In the genomic region with DNA sequence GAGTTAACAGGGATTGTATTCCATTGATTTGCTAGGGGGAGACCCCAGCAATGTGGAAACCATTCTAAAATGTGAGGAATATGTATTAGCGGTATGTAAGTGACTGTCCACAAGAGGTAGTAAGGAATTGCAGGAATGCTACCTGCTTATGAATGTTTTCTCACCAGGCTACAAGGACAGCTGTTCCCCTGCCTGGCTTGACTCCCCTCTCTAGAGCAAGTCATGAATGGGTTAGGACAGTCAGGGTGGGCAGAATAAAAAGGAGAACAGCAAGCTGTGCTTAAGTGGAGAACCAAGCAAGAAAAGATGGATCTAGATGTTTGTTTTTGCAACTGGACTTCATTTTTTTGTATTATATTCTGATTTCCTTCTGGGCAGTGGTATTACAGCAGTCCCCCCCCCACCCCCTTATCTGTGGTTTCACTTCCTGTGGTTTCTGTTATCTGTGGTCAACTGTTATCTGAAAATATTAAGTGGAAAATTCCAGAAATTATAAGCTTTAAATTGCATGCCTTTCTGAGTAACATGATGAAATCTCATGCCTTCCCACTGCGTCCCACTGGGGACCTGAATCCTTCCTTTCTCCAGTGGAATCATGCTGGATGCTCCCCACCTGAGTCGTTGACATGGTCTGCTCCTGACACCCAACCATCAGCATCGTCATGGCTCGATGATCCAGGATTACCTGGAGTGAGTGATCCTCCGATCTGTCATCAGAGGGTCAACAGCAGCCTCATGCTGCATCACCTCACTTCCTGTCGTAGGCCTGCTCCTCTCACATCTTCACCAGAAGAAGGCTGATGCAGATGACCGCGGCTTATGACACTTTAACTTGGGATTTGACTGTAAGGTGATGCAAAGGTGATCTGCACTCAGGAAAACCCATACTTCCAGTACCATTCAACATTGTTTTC, we compare ENCODE assay signal across 27 cellular contexts. TPM values are rescaled to one million over a fixed set of nuclear protein-coding genes. Genes with fewer than 3 reads are reported as not detected.
A peak's percentile ranks its signal among the peaks of the same experiment; 100 is the strongest.
DNase-seq lines count a peak whose midpoint lies in the region; ATAC-seq, FAIRE-seq and TF ChIP-seq lines count a peak whose summit lies in the region.
"Had no signal": no experiment of that assay in that cellular context is flagged by ENCODE, and none has a peak within 500 bp of the region (broad histone marks: within the 10 kb centered on the region; RNA-seq: fewer than 3 reads in every experiment).

No MANE protein-coding gene starts in this region.

- no peak for TF ChIP-seq CTCF in endodermal cell (conservative IDR thresholded peaks at IDR 0.05)
- no peak for TF ChIP-seq CTCF in osteoblast (IDR thresholded peaks at IDR 0.05; ENCODE audit: extremely low read depth, low read depth, low read length)
- TF ChIP-seq CTCF in mesothelial cell of epicardium (IDR thresholded peaks at IDR 0.05; ENCODE audit: unreplicated experiment), result no peak
- TF ChIP-seq CTCF in chondrocyte (IDR thresholded peaks at IDR 0.05), result no peak
- TF ChIP-seq CTCF in GM10266 (IDR thresholded peaks at IDR 0.05; ENCODE audit: control insufficient read depth, insufficient read depth, low read depth, missing control alignments), result no peak

- no peaks in the 10 kb centered on the region for H3K9me3 ChIP-seq in endodermal cell (ENCODE audit: control insufficient read depth, low read length)
- H3K9me3 ChIP-seq in osteoblast (ENCODE audit: low read depth, low read length), result no peaks in the 10 kb centered on the region
- H3K9me3 ChIP-seq in aorta (ENCODE audit: control insufficient read depth, low read length), result no peaks in the 10 kb centered on the region
- H3K9me3 ChIP-seq: adrenal gland, tibial nerve had no signal

- H3K4me1 Mint-ChIP-seq in endodermal cell (peaks cover 9% of the 10 kb centered on the region), mesothelial cell of epicardium (peaks cover 14% of the 10 kb centered on the region), chondrocyte (ENCODE audit: low read depth) (peaks cover 18% of the 10 kb centered on the region)

- no peak overlapping the region for H3K9ac ChIP-seq in endodermal cell (ENCODE audit: extremely low read depth, low read length, poor library complexity, severe bottlenecking)
- H3K9ac ChIP-seq: parathyroid adenoma had no signal

- H3K27ac Mint-ChIP-seq in endodermal cell, result peak overlapping the region; percentile 22
- H3K27ac Mint-ChIP-seq in mesothelial cell of epicardium, result no peak overlapping the region
- no peak overlapping the region for H3K27ac Mint-ChIP-seq in chondrocyte (ENCODE audit: unreplicated experiment)
- H3K27ac Mint-ChIP-seq: stimulated activated naive CD8-positive, alpha-beta T cell treated with anti-CD3 and anti-CD28 coated beads, Interleukin-15, Interleukin-2, amounts not matched to agents 100 ng/mL and 50 ng/mL, for 24 hours had no signal

- intact Hi-C loops in aorta (cut with DNase I), result no loop called here

- no peaks in the 10 kb centered on the region for H3K79me2 ChIP-seq in osteoblast (ENCODE audit: insufficient read depth, low read length)
- H3K79me2 ChIP-seq: parathyroid adenoma had no signal

- no peaks in the 10 kb centered on the region for H3K4me1 ChIP-seq in endodermal cell (ENCODE audit: control insufficient read depth, insufficient read depth, low read length)
- peaks cover 3% of the 10 kb centered on the region for H3K4me1 ChIP-seq in osteoblast (ENCODE audit: insufficient read depth, low read length)
- H3K4me1 ChIP-seq in aorta (ENCODE audit: control insufficient read depth in 1 of 2, insufficient read depth in 2 of 2, low read length in 2 of 2), result no peaks in the 10 kb centered on the region
- H3K4me1 ChIP-seq: parathyroid adenoma had no signal

- H3K27ac ChIP-seq in endodermal cell (ENCODE audit: low read depth, low read length), result no peak overlapping the region
- H3K27ac ChIP-seq in osteoblast (ENCODE audit: low read depth, low read length), result no peak overlapping the region
- H3K27ac ChIP-seq in aorta (ENCODE audit: low read depth in 1 of 2, low read length in 2 of 2), result no peak overlapping the region
- H3K27ac ChIP-seq: adrenal gland, parathyroid adenoma, tibial nerve, VCaP had no signal

- H3K4me3 ChIP-seq in endodermal cell (ENCODE audit: low read length) (no peak overlapping the region), osteoblast (ENCODE audit: insufficient read depth, low read length) (no peak overlapping the region), aorta (ENCODE audit: low read length in 2 of 2) (no peak overlapping the region)
- H3K4me3 ChIP-seq: adrenal gland, tibial nerve had no signal

- WGBS in endodermal cell (ENCODE audit: insufficient coverage in 1 of 2, insufficient read length in 1 of 2), 2 experiments, result 93 to 96% methylated on average over 6 to 8 of the region's 9 CpGs
- WGBS in aorta, 2 donors, result 82 to 87% methylated on average over 9 of the region's 9 CpGs

- H3K4me2 ChIP-seq in osteoblast (ENCODE audit: insufficient read depth, low read length), result no peak overlapping the region

- TF ChIP-seq POLR2A in GM12891 (IDR thresholded peaks at IDR 0.05; ENCODE audit: low read depth, low read length), result no peak

- H3K27me3 Mint-ChIP-seq in endodermal cell (ENCODE audit: insufficient read depth) (peaks cover 23% of the 10 kb centered on the region), mesothelial cell of epicardium (ENCODE audit: low read depth) (peaks cover 3% of the 10 kb centered on the region), chondrocyte (ENCODE audit: low read depth) (no peaks in the 10 kb centered on the region)

- FAIRE-seq in GM12891 (lab: Jason Lieb, UNC), result peak; percentile 45
- FAIRE-seq: G401.6, keratinocyte had no signal

- H3K27me3 ChIP-seq in endodermal cell (ENCODE audit: control insufficient read depth, insufficient read depth, low read length, poor library complexity, severe bottlenecking), result no peaks in the 10 kb centered on the region
- H3K27me3 ChIP-seq in osteoblast (ENCODE audit: insufficient read depth, low read length), result peaks cover 13% of the 10 kb centered on the region
- H3K27me3 ChIP-seq in aorta (ENCODE audit: control insufficient read depth in 1 of 2, insufficient read depth in 2 of 2, low read length in 1 of 2), result no peaks in the 10 kb centered on the region
- H3K27me3 ChIP-seq: adrenal gland, tibial nerve had no signal

- peaks cover 2% of the 10 kb centered on the region for H3K36me3 Mint-ChIP-seq in endodermal cell (ENCODE audit: low read depth)
- H3K36me3 Mint-ChIP-seq in mesothelial cell of epicardium, result peaks cover 3% of the 10 kb centered on the region
- H3K36me3 Mint-ChIP-seq in chondrocyte (ENCODE audit: low read depth), result peaks cover 2% of the 10 kb centered on the region

- ATAC-seq in aorta (ENCODE audit: low FRiP score), result no peak
- ATAC-seq: naive thymus-derived CD4-positive, alpha-beta T cell had no signal

- H4K20me1 ChIP-seq in osteoblast (ENCODE audit: insufficient read depth, low read length), result no peaks in the 10 kb centered on the region

- H3K9me3 Mint-ChIP-seq in endodermal cell (no peaks in the 10 kb centered on the region), mesothelial cell of epicardium (no peaks in the 10 kb centered on the region), chondrocyte (ENCODE audit: low read depth) (no peaks in the 10 kb centered on the region)
- H3K9me3 Mint-ChIP-seq: central memory CD8-positive, alpha-beta T cell; stimulated activated naive CD8-positive, alpha-beta T cell treated with anti-CD3 and anti-CD28 coated beads, Interleukin-15, Interleukin-2, amounts not matched to agents 100 ng/mL and 50 ng/mL, for 24 hours had no signal

- H3K4me3 Mint-ChIP-seq in endodermal cell (no peak overlapping the region), mesothelial cell of epicardium (no peak overlapping the region), chondrocyte (ENCODE audit: unreplicated experiment) (no peak overlapping the region)
- H3K4me3 Mint-ChIP-seq: central memory CD8-positive, alpha-beta T cell; stimulated activated naive CD8-positive, alpha-beta T cell treated with anti-CD3 and anti-CD28 coated beads, Interleukin-15, Interleukin-2, amounts not matched to agents 100 ng/mL and 50 ng/mL, for 24 hours had no signal

- H3K36me3 ChIP-seq in endodermal cell (ENCODE audit: control insufficient read depth, insufficient read depth, low read length), result no peaks in the 10 kb centered on the region
- H3K36me3 ChIP-seq in osteoblast (ENCODE audit: insufficient read depth, low read length), result no peaks in the 10 kb centered on the region
- H3K36me3 ChIP-seq in aorta (ENCODE audit: control insufficient read depth in 1 of 2, insufficient read depth in 2 of 2, low read length in 1 of 2), result no peaks in the 10 kb centered on the region
- H3K36me3 ChIP-seq: adrenal gland, tibial nerve had no signal

- H2AFZ ChIP-seq in osteoblast (ENCODE audit: low read length), result no peak overlapping the region
- H2AFZ ChIP-seq: parathyroid adenoma had no signal

- no peak for DNase-seq in GM12891 (ENCODE audit: insufficient read length, low spot score)
- peak; percentile 33 for DNase-seq in NCI-H69 (lab: John Stamatoyannopoulos, UW)
- peak; percentile 47 for DNase-seq in endodermal cell
- DNase-seq in osteoblast (ENCODE audit: insufficient read length, low spot score, missing footprints), result peak; percentile 22
- DNase-seq in mesothelial cell of epicardium (ENCODE audit: low spot score in 2 of 2, unreplicated experiment in 2 of 2), result no peak
- no peak for DNase-seq in chondrocyte (ENCODE audit: low spot score)
- no peak for DNase-seq in aorta
- DNase-seq in GM10266 (ENCODE audit: extremely low spot score), result no peak
- DNase-seq: activated CD8-positive, alpha-beta memory T cell treated with anti-CD3 and anti-CD28 coated beads, Interleukin-2, amount 50 U/mL, for 48 hours; activated gamma-delta T cell treated with Interleukin-2 at 50 U/mL for 16 hours; AML-193; effector CD8-positive, alpha-beta T cell; HCEC 1CT; hippocampal formation; KBM-7; mammary epithelial cell; naive thymus-derived CD4-positive, alpha-beta T cell; NCI-H1930; SHP77 had no signal

TF ChIP-seq in GM12891, 5 proteins besides CTCF, POLR2A, EP300 and RAD21:
- TF ChIP-seq SPI1 (IDR thresholded peaks at IDR 0.05; ENCODE audit: low read depth, low read length) (0 out of 2 replicates have a peak, but pooled peaks have one; percentile 15), TAF1 (IDR thresholded peaks at IDR 0.05; ENCODE audit: low read depth, low read length) (no peak)

RNA-seq across cellular contexts. Expression of gene VAPA, which starts 52.2 kb away (rescaled TPM):
- 95.5 TPM for polyA plus RNA-seq in GM12891 (2012; ENCODE audit: low read depth, missing spikeins)
- total RNA-seq in endodermal cell (100 to 1,000 TPM; 122 to 168 TPM), osteoblast (277 and 316 TPM in 2 replicates), mesothelial cell of epicardium (126 to 131 TPM (median 130 TPM) in 3 replicates), chondrocyte (125 to 143 TPM (median 141 TPM) in 3 replicates), aorta (100 to 1,000 TPM; 176 to 221 TPM)
- 166 TPM for polyA plus RNA-seq in endodermal cell (2013, experiment 1 of 2)
- polyA plus RNA-seq in endodermal cell (2013, experiment 2 of 2), result 158 TPM
- polyA plus RNA-seq in aorta, result 100 to 1,000 TPM; 119 to 210 TPM

Comparison
In these comparisons a context has a peak if more than half of its experiments do, and no peak if none do; other contexts are left out.
1. DNase-seq: peak in NCI-H69 (single experiment), endodermal cell (single experiment) and osteoblast (single experiment); none in GM12891 (single experiment), mesothelial cell of epicardium (0 of 2), chondrocyte (single experiment), aorta (0 of 2) and GM10266 (single experiment).